In the genomic region with DNA sequence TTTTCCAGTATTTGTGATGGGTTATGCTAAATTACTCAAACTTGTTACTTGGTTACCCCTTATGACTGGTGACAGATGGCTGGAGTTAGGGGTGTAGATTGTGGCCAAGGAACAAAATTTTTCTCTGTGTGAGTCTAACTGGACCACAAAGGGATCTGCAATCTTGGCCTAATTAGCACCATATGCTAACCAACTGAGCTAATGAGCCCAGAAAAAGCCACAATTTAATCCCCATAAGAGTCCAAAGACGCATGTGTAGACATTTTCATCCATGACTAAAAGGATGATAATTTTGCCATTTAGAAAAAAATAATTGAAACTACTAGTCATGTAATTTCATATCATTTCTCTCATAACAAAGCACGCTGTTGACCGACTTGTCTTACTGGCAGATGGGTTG, we compare ENCODE assay signal across 18 cellular contexts.
"Had no signal": no experiment of that assay in that cellular context is flagged by ENCODE, and none has a peak within 500 bp of the region (broad histone marks: within the 10 kb centered on the region; RNA-seq: fewer than 3 reads in every experiment).

No MANE protein-coding gene starts in this region.

- DNase-seq: activated CD4-positive, alpha-beta memory T cell treated with anti-CD3 and anti-CD28 coated beads, Interleukin-2, amount 10 ng/mL, durations not matched to agents 7 days and 5 days; activated gamma-delta T cell treated with Interleukin-2 at 50 U/mL for 16 hours; activated T-cell treated with anti-CD3 and anti-CD28 coated beads, Interleukin-2, amount 50 U/mL, for 48 hours; amygdala; effector memory CD8-positive, alpha-beta T cell; islet precursor cell; mammary epithelial cell; mucosa of descending colon; naive thymus-derived CD4-positive, alpha-beta T cell; pancreas; sigmoid colon; stimulated activated CD4-positive, alpha-beta T cell treated with anti-CD3 and anti-CD28 coated beads, Interleukin-1b, Interleukin-23, amount 100 ng/mL, for 48 hours; stimulated activated naive CD8-positive, alpha-beta T cell treated with anti-CD3 and anti-CD28 coated beads, Interleukin-15, amount 100 ng/mL, for 72 hours; WERI-Rb-1 had no signal

- H3K27ac ChIP-seq: pancreas, sigmoid colon, WERI-Rb-1 had no signal

- H3K4me3 Mint-ChIP-seq: activated CD4-positive, alpha-beta memory T cell treated with anti-CD3 and anti-CD28 coated beads, Interleukin-2, amount 10 ng/mL, durations not matched to agents 7 days and 5 days; activated naive CD8-positive, alpha-beta T cell; dendritic cell treated with granulocyte-macrophage colony-stimulating factor and Interleukin-4, amounts not matched to agents 40 ng/mL and 50 ng/mL, for 4 days; effector memory CD8-positive, alpha-beta T cell; naive thymus-derived CD4-positive, alpha-beta T cell; stimulated activated naive CD8-positive, alpha-beta T cell treated with anti-CD3 and anti-CD28 coated beads, Interleukin-15, amount 100 ng/mL, for 72 hours; type B pancreatic cell had no signal

- H3K9me3 ChIP-seq: mucosa of descending colon, pancreas, sigmoid colon had no signal

- H3K4me1 ChIP-seq: pancreas, sigmoid colon had no signal

- H3K9me3 Mint-ChIP-seq: activated CD4-positive, alpha-beta memory T cell treated with anti-CD3 and anti-CD28 coated beads, Interleukin-2, amount 10 ng/mL, durations not matched to agents 7 days and 5 days; dendritic cell treated with granulocyte-macrophage colony-stimulating factor and Interleukin-4, amounts not matched to agents 40 ng/mL and 50 ng/mL, for 4 days; naive thymus-derived CD4-positive, alpha-beta T cell; stimulated activated naive CD8-positive, alpha-beta T cell treated with anti-CD3 and anti-CD28 coated beads, Interleukin-15, amount 100 ng/mL, for 72 hours had no signal

- H3K36me3 Mint-ChIP-seq: activated naive CD8-positive, alpha-beta T cell had no signal

- H3K36me3 ChIP-seq: pancreas, sigmoid colon, WERI-Rb-1 had no signal

- H3K4me3 ChIP-seq: mucosa of descending colon, pancreas, sigmoid colon had no signal

- H3K27me3 Mint-ChIP-seq: activated CD4-positive, alpha-beta memory T cell treated with anti-CD3 and anti-CD28 coated beads, Interleukin-2, amount 10 ng/mL, durations not matched to agents 7 days and 5 days; activated naive CD8-positive, alpha-beta T cell; dendritic cell treated with granulocyte-macrophage colony-stimulating factor and Interleukin-4, amounts not matched to agents 40 ng/mL and 50 ng/mL, for 4 days; effector memory CD8-positive, alpha-beta T cell; stimulated activated naive CD8-positive, alpha-beta T cell treated with anti-CD3 and anti-CD28 coated beads, Interleukin-15, amount 100 ng/mL, for 72 hours; type B pancreatic cell had no signal

- H3K27me3 ChIP-seq: pancreas, sigmoid colon had no signal

- H3K4me1 Mint-ChIP-seq: activated CD4-positive, alpha-beta memory T cell treated with anti-CD3 and anti-CD28 coated beads, Interleukin-2, amount 10 ng/mL, durations not matched to agents 7 days and 5 days; naive thymus-derived CD4-positive, alpha-beta T cell; stimulated activated naive CD8-positive, alpha-beta T cell treated with anti-CD3 and anti-CD28 coated beads, Interleukin-15, amount 100 ng/mL, for 72 hours had no signal

- H3K27ac Mint-ChIP-seq: activated CD4-positive, alpha-beta memory T cell treated with anti-CD3 and anti-CD28 coated beads, Interleukin-2, amount 10 ng/mL, durations not matched to agents 7 days and 5 days; activated naive CD8-positive, alpha-beta T cell; dendritic cell treated with granulocyte-macrophage colony-stimulating factor and Interleukin-4, amounts not matched to agents 40 ng/mL and 50 ng/mL, for 4 days; effector memory CD8-positive, alpha-beta T cell; naive thymus-derived CD4-positive, alpha-beta T cell; stimulated activated naive CD8-positive, alpha-beta T cell treated with anti-CD3 and anti-CD28 coated beads, Interleukin-15, amount 100 ng/mL, for 72 hours; type B pancreatic cell had no signal

- ATAC-seq: effector memory CD8-positive, alpha-beta T cell; left lobe of liver; mucosa of descending colon; naive thymus-derived CD4-positive, alpha-beta T cell; pancreas; stimulated activated naive CD8-positive, alpha-beta T cell treated with anti-CD3 and anti-CD28 coated beads, Interleukin-15, amount 100 ng/mL, for 72 hours had no signal
